ENCODE assay signal across 2 cellular contexts in the genomic region with DNA sequence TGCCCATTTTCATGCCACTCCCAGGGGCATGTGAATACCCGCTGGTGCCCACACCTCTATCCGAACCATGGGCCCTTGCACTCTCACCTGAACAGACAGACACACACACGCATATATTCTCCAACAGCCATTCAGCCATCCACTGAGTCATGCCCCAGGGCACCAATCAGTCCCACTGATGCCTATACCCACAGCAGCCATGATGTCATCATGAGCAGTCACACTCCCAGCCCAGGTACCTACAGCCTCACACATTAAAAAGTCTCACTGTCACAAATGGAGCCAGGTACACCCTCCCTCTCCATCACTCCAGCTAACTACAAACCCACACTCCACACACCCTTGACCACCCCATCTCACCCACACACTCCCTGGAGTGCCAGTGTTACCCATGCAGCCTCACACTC.
TF ChIP-seq lines count a peak whose summit lies in the region.

No MANE protein-coding gene starts in this region.

TF ChIP-seq in WTC11, 78 proteins besides CTCF, POLR2A, EP300 and RAD21:
- TF ChIP-seq, protein P1, sequence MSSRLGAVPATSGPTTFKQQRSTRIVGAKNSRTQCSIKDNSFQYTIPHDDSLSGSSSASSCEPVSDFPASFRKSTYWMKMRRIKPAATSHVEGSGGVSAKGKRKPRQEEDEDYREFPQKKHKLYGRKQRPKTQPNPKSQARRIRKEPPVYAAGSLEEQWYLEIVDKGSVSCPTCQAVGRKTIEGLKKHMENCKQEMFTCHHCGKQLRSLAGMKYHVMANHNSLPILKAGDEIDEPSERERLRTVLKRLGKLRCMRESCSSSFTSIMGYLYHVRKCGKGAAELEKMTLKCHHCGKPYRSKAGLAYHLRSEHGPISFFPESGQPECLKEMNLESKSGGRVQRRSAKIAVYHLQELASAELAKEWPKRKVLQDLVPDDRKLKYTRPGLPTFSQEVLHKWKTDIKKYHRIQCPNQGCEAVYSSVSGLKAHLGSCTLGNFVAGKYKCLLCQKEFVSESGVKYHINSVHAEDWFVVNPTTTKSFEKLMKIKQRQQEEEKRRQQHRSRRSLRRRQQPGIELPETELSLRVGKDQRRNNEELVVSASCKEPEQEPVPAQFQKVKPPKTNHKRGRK (CRISPR knock-in tag; IDR thresholded peaks at IDR 0.05; ENCODE audit: borderline replicate concordance): no peak
- 0 out of 2 replicates have a peak, but pooled peaks have one; percentile 39 for TF ChIP-seq FOXP1 (CRISPR knock-in tag; IDR thresholded peaks at IDR 0.05; ENCODE audit: borderline replicate concordance)
- TF ChIP-seq, protein P2, sequence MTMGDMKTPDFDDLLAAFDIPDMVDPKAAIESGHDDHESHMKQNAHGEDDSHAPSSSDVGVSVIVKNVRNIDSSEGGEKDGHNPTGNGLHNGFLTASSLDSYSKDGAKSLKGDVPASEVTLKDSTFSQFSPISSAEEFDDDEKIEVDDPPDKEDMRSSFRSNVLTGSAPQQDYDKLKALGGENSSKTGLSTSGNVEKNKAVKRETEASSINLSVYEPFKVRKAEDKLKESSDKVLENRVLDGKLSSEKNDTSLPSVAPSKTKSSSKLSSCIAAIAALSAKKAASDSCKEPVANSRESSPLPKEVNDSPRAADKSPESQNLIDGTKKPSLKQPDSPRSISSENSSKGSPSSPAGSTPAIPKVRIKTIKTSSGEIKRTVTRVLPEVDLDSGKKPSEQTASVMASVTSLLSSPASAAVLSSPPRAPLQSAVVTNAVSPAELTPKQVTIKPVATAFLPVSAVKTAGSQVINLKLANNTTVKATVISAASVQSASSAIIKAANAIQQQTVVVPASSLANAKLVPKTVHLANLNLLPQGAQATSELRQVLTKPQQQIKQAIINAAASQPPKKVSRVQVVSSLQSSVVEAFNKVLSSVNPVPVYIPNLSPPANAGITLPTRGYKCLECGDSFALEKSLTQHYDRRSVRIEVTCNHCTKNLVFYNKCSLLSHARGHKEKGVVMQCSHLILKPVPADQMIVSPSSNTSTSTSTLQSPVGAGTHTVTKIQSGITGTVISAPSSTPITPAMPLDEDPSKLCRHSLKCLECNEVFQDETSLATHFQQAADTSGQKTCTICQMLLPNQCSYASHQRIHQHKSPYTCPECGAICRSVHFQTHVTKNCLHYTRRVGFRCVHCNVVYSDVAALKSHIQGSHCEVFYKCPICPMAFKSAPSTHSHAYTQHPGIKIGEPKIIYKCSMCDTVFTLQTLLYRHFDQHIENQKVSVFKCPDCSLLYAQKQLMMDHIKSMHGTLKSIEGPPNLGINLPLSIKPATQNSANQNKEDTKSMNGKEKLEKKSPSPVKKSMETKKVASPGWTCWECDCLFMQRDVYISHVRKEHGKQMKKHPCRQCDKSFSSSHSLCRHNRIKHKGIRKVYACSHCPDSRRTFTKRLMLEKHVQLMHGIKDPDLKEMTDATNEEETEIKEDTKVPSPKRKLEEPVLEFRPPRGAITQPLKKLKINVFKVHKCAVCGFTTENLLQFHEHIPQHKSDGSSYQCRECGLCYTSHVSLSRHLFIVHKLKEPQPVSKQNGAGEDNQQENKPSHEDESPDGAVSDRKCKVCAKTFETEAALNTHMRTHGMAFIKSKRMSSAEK (CRISPR knock-in tag; IDR thresholded peaks at IDR 0.05; ENCODE audit: borderline replicate concordance): no peak

TF ChIP-seq in K562, 482 proteins besides CTCF, POLR2A, EP300 and RAD21:
- TF ChIP-seq WHSC1 (IDR thresholded peaks at IDR 0.05; ENCODE audit: low read length) (no peak), MED1 (CRISPR knock-in tag; IDR thresholded peaks at IDR 0.05; ENCODE audit: borderline replicate concordance) (0 out of 2 replicates have a peak, but pooled peaks have one; percentile 61), HDAC1 (IDR thresholded peaks at IDR 0.05) (no peak), PCBP1 (IDR thresholded peaks at IDR 0.05; ENCODE audit: low read depth, low read length, poor library complexity, severe bottlenecking) (no peak)
- TF ChIP-seq, protein P3, sequence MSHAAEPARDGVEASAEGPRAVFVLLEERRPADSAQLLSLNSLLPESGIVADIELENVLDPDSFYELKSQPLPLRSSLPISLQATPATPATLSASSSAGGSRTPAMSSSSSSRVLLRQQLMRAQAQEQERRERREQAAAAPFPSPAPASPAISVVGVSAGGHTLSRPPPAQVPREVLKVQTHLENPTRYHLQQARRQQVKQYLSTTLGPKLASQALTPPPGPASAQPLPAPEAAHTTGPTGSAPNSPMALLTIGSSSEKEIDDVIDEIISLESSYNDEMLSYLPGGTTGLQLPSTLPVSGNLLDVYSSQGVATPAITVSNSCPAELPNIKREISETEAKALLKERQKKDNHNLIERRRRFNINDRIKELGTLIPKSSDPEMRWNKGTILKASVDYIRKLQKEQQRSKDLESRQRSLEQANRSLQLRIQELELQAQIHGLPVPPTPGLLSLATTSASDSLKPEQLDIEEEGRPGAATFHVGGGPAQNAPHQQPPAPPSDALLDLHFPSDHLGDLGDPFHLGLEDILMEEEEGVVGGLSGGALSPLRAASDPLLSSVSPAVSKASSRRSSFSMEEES (CRISPR knock-in tag; IDR thresholded peaks at IDR 0.05): no peak
